14 cellular contexts compared by ENCODE assay signal in the genomic region with DNA sequence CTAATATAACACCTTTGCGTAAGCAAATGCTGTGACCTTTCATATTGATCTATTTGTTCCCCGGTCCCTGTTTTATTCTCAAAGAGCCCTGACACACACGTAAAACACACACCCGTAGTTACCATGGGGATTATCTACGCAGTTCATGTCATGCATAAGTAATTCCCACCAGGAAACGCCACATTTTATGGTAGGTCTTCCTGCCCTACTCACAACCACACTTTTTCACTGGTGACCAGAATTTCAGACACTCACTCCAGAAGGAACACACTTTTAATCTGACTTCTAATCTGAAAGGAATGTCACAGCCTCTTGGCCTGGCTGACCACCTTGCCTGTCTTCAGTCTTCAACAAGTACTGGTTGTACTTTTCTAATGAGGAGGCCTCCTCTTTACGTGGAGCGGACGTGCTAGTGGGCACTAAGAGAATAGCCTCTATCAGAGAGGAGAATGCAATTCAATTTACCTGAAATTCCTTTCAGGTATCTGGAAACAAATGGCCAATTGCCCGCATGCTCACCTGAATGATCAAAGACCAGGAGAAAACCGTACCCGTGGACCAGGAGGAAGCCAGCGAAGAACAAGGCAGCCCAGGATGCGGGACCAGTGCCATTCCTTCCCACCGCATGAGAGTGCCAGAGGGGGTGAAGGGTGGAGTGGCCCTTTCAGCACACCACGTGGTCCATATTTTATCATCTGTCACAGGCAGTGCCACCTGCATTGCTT. TPM values are rescaled to one million over a fixed set of nuclear protein-coding genes. Genes with fewer than 3 reads are reported as not detected.
A peak's percentile ranks its signal among the peaks of the same experiment; 100 is the strongest.
DNase-seq lines count a peak whose midpoint lies in the region; ATAC-seq and TF ChIP-seq lines count a peak whose summit lies in the region.
"Had no signal": no experiment of that assay in that cellular context is flagged by ENCODE, and none has a peak within 500 bp of the region (broad histone marks: within the 10 kb centered on the region; RNA-seq: fewer than 3 reads in every experiment).

No MANE protein-coding gene starts in this region.

- TF ChIP-seq CTCF in Peyer's patch (IDR thresholded peaks at IDR 0.05) (no peak), esophagus squamous epithelium (IDR thresholded peaks at IDR 0.05) (no peak), OCI-LY7 (conservative IDR thresholded peaks at IDR 0.05; ENCODE audit: low read length) (no peak)

- no peak overlapping the region for H2AFZ ChIP-seq in neuronal stem cell (ENCODE audit: low read length)
- no peak overlapping the region for H2AFZ ChIP-seq in OCI-LY7 (ENCODE audit: low read length)

- H3K14ac ChIP-seq in neuronal stem cell (ENCODE audit: low read length): no peak overlapping the region

- H2BK12ac ChIP-seq in neuronal stem cell (ENCODE audit: low read length): no peak overlapping the region

- peak overlapping the region in 1 of 4 donors; percentile 24 for H3K4me3 ChIP-seq in Peyer's patch
- no peak overlapping the region for H3K4me3 ChIP-seq in esophagus squamous epithelium
- H3K4me3 ChIP-seq in neuronal stem cell (ENCODE audit: low read length in 2 of 2): no peak overlapping the region
- no peak overlapping the region for H3K4me3 ChIP-seq in OCI-LY7 (ENCODE audit: low read depth, low read length, poor library complexity, severe bottlenecking)
- H3K4me3 ChIP-seq: ascending aorta, MG63 had no signal

- no peaks in the 10 kb centered on the region for H3K9me2 ChIP-seq in OCI-LY7 (ENCODE audit: insufficient read depth, low read length)

- intact Hi-C loops in esophagus squamous epithelium (cut with DNase I): no loop called here
- intact Hi-C loops in sciatic nerve (cut with DNase I): no loop called here
- intact Hi-C loops in OCI-LY7 (cut with micrococcal nuclease; ENCODE audit: unreplicated experiment): no loop called here

- H3K4me1 ChIP-seq in Peyer's patch (peaks cover 0 to under 1% (median 0%) of the 10 kb centered on the region in 4 donors), esophagus squamous epithelium (peaks cover 0 to 100% (median 15%) of the 10 kb centered on the region in 3 donors), neuronal stem cell (ENCODE audit: control insufficient read depth in 2 of 2, insufficient read depth in 1 of 2, low read depth in 1 of 2, low read length in 2 of 2) (peaks cover 0 to 10% of the 10 kb centered on the region in 2 donors), OCI-LY7 (ENCODE audit: insufficient read depth, low read length, poor library complexity, severe bottlenecking) (no peaks in the 10 kb centered on the region)
- H3K4me1 ChIP-seq: ascending aorta had no signal

- H3K4me1 Mint-ChIP-seq in stimulated activated naive B cell treated with anti-CD40 and anti-IgM and Interleukin-4, amounts not matched to agents 10 μg/mL and 1 μg/mL and 100 μg/mL, for 72 hours: peaks cover 14 to 17% of the 10 kb centered on the region in 2 donors
- H3K4me1 Mint-ChIP-seq: activated B cell treated with CpG ODN at 0.5 μM for 24 hours had no signal

- no TSS peak for BruUV-seq in OCI-LY7 (replicated peaks; lab: Mats Ljungman, UMichigan)

- no peak overlapping the region for H2AK5ac ChIP-seq in neuronal stem cell (ENCODE audit: low read depth, low read length)

- H3K36me3 ChIP-seq in Peyer's patch (peaks cover 0 to 6% (median 0%) of the 10 kb centered on the region in 3 donors), esophagus squamous epithelium (peaks cover 0 to 76% (median 4%) of the 10 kb centered on the region in 3 donors), neuronal stem cell (replicated peaks in 1 of 2; ENCODE audit: control insufficient read depth in 2 of 2, insufficient read depth in 2 of 2, low read length in 2 of 2) (peaks cover 12 to 61% of the 10 kb centered on the region in 2 donors), OCI-LY7 (ENCODE audit: insufficient read depth, low read length) (peaks cover 98% of the 10 kb centered on the region)

- H2BK15ac ChIP-seq in neuronal stem cell (ENCODE audit: low read length): no peak overlapping the region

- no peak overlapping the region for H3K4me2 ChIP-seq in neuronal stem cell (ENCODE audit: insufficient read depth, low read length, poor library complexity, severe bottlenecking)
- no peak overlapping the region for H3K4me2 ChIP-seq in OCI-LY7 (ENCODE audit: low read length)

- POLR2A ChIA-PET in OCI-LY7 (lab: Charles Lee): no interaction called here

- H2BK120ac ChIP-seq in neuronal stem cell (ENCODE audit: low read depth, low read length): no peak overlapping the region

- H3K79me2 ChIP-seq in OCI-LY7 (ENCODE audit: insufficient read depth, low read depth, low read length): peaks cover 48% of the 10 kb centered on the region

- no peaks in the 10 kb centered on the region for H3K27me3 Mint-ChIP-seq in stimulated activated naive B cell treated with anti-CD40 and anti-IgM and Interleukin-4, amounts not matched to agents 10 μg/mL and 1 μg/mL and 100 μg/mL, for 72 hours
- H3K27me3 Mint-ChIP-seq: activated B cell treated with CpG ODN at 0.5 μM for 24 hours had no signal

- no peak overlapping the region for H4K91ac ChIP-seq in neuronal stem cell (ENCODE audit: low read depth, low read length, poor library complexity)

- no peak overlapping the region for H3K4ac ChIP-seq in neuronal stem cell (ENCODE audit: low read length)

- no peak overlapping the region for H3K4me3 Mint-ChIP-seq in stimulated activated naive B cell treated with anti-CD40 and anti-IgM and Interleukin-4, amounts not matched to agents 10 μg/mL and 1 μg/mL and 100 μg/mL, for 72 hours
- H3K4me3 Mint-ChIP-seq: activated B cell treated with CpG ODN at 0.5 μM for 24 hours; activated T-cell treated with anti-CD3 and anti-CD28 coated beads, Interleukin-2, amount 50 U/mL, for 72 hours; neural crest cell had no signal

- no peak overlapping the region for H3K9ac ChIP-seq in neuronal stem cell (ENCODE audit: low read depth, low read length, poor library complexity)

- H3K23ac ChIP-seq in neuronal stem cell (ENCODE audit: low read depth, low read length, poor library complexity): no peak overlapping the region

- H3K27ac Mint-ChIP-seq in stimulated activated naive B cell treated with anti-CD40 and anti-IgM and Interleukin-4, amounts not matched to agents 10 μg/mL and 1 μg/mL and 100 μg/mL, for 72 hours: no peak overlapping the region
- H3K27ac Mint-ChIP-seq: activated B cell treated with CpG ODN at 0.5 μM for 24 hours; activated T-cell treated with anti-CD3 and anti-CD28 coated beads, Interleukin-2, amount 50 U/mL, for 72 hours had no signal

- peaks cover 3% of the 10 kb centered on the region for H3K79me1 ChIP-seq in neuronal stem cell (ENCODE audit: low read depth, low read length)

- no peaks in the 10 kb centered on the region for H3K9me3 ChIP-seq in Peyer's patch
- H3K9me3 ChIP-seq in esophagus squamous epithelium: no peaks in the 10 kb centered on the region
- H3K9me3 ChIP-seq in neuronal stem cell (replicated peaks in 1 of 2; ENCODE audit: control insufficient read depth in 2 of 2, insufficient read depth in 1 of 2, low read depth in 1 of 2, low read length in 2 of 2): no peaks in the 10 kb centered on the region
- H3K9me3 ChIP-seq in OCI-LY7 (ENCODE audit: low read length): no peaks in the 10 kb centered on the region
- H3K9me3 ChIP-seq: ascending aorta, MG63 had no signal

- H2BK5ac ChIP-seq in neuronal stem cell (ENCODE audit: low read length): no peak overlapping the region

- H3K9me3 Mint-ChIP-seq in stimulated activated naive B cell treated with anti-CD40 and anti-IgM and Interleukin-4, amounts not matched to agents 10 μg/mL and 1 μg/mL and 100 μg/mL, for 72 hours: no peaks in the 10 kb centered on the region
- H3K9me3 Mint-ChIP-seq: activated B cell treated with CpG ODN at 0.5 μM for 24 hours; activated T-cell treated with anti-CD3 and anti-CD28 coated beads, Interleukin-2, amount 50 U/mL, for 72 hours; neural crest cell had no signal

- WGBS in esophagus squamous epithelium, 2 donors: 56 to 77% methylated on average over 15 of the region's 16 CpGs
- WGBS in neuronal stem cell (ENCODE audit: extremely low coverage in 2 of 2, insufficient read length in 2 of 2, insufficient replicate concordance in 1 of 2), 2 donors: no CpG with 5 or more reads among the region's 16 CpGs

- H3K18ac ChIP-seq in neuronal stem cell (ENCODE audit: low read length): no peak overlapping the region

- CTCF ChIA-PET in OCI-LY7 (lab: Charles Lee; ENCODE audit: unreplicated experiment): no interaction called here

- peaks cover 14% of the 10 kb centered on the region for H4K20me1 ChIP-seq in OCI-LY7 (ENCODE audit: insufficient read depth, low read length)

- H3K27ac ChIP-seq in Peyer's patch (peak overlapping the region in 3 of 4 donors; percentile 40 to 77 (median 53)), esophagus squamous epithelium (peak overlapping the region in 3 of 4 donors; percentile 3 to 61 (median 53)), neuronal stem cell (replicated peaks; ENCODE audit: low read length) (no peak overlapping the region), OCI-LY7 (ENCODE audit: low read depth, low read length, poor library complexity, severe bottlenecking) (no peak overlapping the region)
- H3K27ac ChIP-seq: ascending aorta had no signal

- peak overlapping the region; percentile 57 for H4K8ac ChIP-seq in neuronal stem cell (ENCODE audit: low read depth, low read length)

- H3K27me3 ChIP-seq in Peyer's patch (no peaks in the 10 kb centered on the region), esophagus squamous epithelium (no peaks in the 10 kb centered on the region), neuronal stem cell (ENCODE audit: control insufficient read depth in 3 of 3, insufficient read depth in 3 of 3, low read depth in 1 of 3, low read length in 3 of 3) (no peaks in the 10 kb centered on the region)
- H3K27me3 ChIP-seq: ascending aorta, MG63 had no signal

- in situ Hi-C loops in Caki2 (cut with HindIII; ENCODE audit: low pct_unique_long_range_greater_than_20kb, low sequenced_read_pairs): no loop called here

- TF ChIP-seq POLR2A in Peyer's patch (IDR thresholded peaks at IDR 0.05) (no peak), esophagus squamous epithelium (IDR thresholded peaks at IDR 0.05) (no peak)

- DNase-seq in Caki2 (ENCODE audit: low read depth): peak; percentile 23
- no peak for DNase-seq in Peyer's patch
- DNase-seq in esophagus squamous epithelium (lab: John Stamatoyannopoulos, UW): no peak
- DNase-seq in neuronal stem cell (ENCODE audit: low spot score): no peak
- DNase-seq in stimulated activated naive B cell treated with anti-CD40 and anti-IgM and Interleukin-4, amounts not matched to agents 10 μg/mL and 1 μg/mL and 100 μg/mL, for 72 hours: no peak
- no peak for DNase-seq in sciatic nerve (ENCODE audit: low spot score)
- DNase-seq in OCI-LY7 (ENCODE audit: low spot score): no peak
- DNase-seq: activated B cell treated with CpG ODN at 0.5 μM for 24 hours; activated T-cell treated with anti-CD3 and anti-CD28 coated beads, Interleukin-2, amount 50 U/mL, for 72 hours; MG63; NCI-H510A had no signal

- no peak for ATAC-seq in stimulated activated naive B cell treated with anti-CD40 and anti-IgM and Interleukin-4, amounts not matched to agents 10 μg/mL and 1 μg/mL and 100 μg/mL, for 72 hours (replicated peaks)
- ATAC-seq in sciatic nerve: no peak
- no peak for ATAC-seq in GM18519 (IDR thresholded peaks at IDR 0.05; ENCODE audit: low FRiP score, unreplicated experiment)
- ATAC-seq: activated T-cell treated with anti-CD3 and anti-CD28 coated beads, Interleukin-2, amount 50 U/mL, for 72 hours had no signal

- H3K36me3 Mint-ChIP-seq in stimulated activated naive B cell treated with anti-CD40 and anti-IgM and Interleukin-4, amounts not matched to agents 10 μg/mL and 1 μg/mL and 100 μg/mL, for 72 hours: peaks cover 67 to 83% of the 10 kb centered on the region in 2 donors

RNA-seq across cellular contexts. Expression of a gene that starts 46.6 kb away (rescaled TPM):
- 5.7 and 6.0 TPM in 2 replicates for total RNA-seq in Caki2 (2014; rRNA removed; shearing (Covaris generic); ENCODE audit: low replicate concordance)
- 10 to 100 TPM; 26.8 to 44.2 (median 37.5) TPM for total RNA-seq in Peyer's patch
- total RNA-seq in esophagus squamous epithelium: 100 to 1,000 TPM in 1 of 4 donors, 10 to 100 TPM in 3; 87.5 to 127 (median 93.9) TPM
- polyA plus RNA-seq in neuronal stem cell (2013, experiment 1 of 2): 13.7 TPM
- polyA plus RNA-seq in neuronal stem cell (2013, experiment 2 of 2): 13.8 TPM
- total RNA-seq in sciatic nerve: 34.6 TPM
- total RNA-seq in OCI-LY7 (2014; rRNA removed; shearing (Covaris generic)): 32.3 and 39.5 TPM in 2 replicates
- total RNA-seq in OCI-LY7 (2022): 130 and 141 TPM in 2 replicates

Comparison
In these comparisons a context has a peak if more than half of its experiments do, and no peak if none do; other contexts are left out.
1. H3K27ac ChIP-seq: peak in Peyer's patch (3 of 4) and esophagus squamous epithelium (3 of 4); none in neuronal stem cell (single experiment) and OCI-LY7 (single experiment).